9 cellular contexts compared by ENCODE assay signal in the genomic region with DNA sequence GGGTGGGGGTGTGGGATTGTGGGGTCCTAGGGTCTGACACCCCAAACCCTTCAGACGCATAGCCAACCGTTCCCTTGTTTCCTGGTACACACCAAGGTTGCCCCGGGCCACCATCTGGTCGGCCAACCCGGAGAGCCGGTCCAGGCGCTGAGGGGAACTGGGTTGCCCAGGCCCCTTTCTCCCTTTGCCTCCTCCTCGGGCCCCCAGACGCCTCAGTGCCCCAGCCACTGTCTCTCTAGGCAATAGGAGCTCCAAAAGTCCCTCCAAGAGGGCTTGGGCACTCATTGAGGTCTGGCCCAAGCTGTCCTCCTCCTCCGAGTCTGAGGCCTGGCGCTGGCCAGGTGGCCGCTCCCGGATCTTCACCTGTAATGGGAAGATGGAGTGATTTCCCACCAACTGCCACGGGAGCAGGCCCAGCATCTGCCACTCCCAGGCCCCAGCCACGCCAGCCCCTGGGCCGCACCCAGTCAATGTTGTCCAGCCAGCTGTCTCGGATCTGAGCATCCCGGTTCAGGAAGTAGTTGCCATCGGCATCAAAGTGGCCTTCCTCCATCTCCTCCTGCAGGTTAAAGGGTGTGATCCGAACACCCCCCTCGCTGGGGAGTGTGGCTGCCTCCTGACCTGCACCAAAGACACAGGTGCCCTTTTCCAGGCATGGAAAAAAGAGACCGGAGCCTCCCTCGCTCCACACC. TPM values are rescaled to one million over a fixed set of nuclear protein-coding genes. Genes with fewer than 3 reads are reported as not detected.
DNase-seq lines count a peak whose midpoint lies in the region; ATAC-seq and TF ChIP-seq lines count a peak whose summit lies in the region.
"Had no signal": no experiment of that assay in that cellular context is flagged by ENCODE, and none has a peak within 500 bp of the region (broad histone marks: within the 10 kb centered on the region; RNA-seq: fewer than 3 reads in every experiment).

No MANE protein-coding gene starts in this region.

- no peak for TF ChIP-seq CTCF in adrenal gland (IDR thresholded peaks at IDR 0.05)
- TF ChIP-seq CTCF in upper lobe of left lung (IDR thresholded peaks at IDR 0.05), result no peak

- H3K4me3 Mint-ChIP-seq in activated naive CD4-positive, alpha-beta T cell treated with anti-CD3 and anti-CD28 coated beads for 36 hours, result peak overlapping the region; percentile 94

- intact Hi-C loops in activated naive CD4-positive, alpha-beta T cell treated with anti-CD3 and anti-CD28 coated beads for 36 hours (cut with micrococcal nuclease), result loop anchor here (2.0 kb wide), 1 partner anchor 25 kb away; no protein-coding TSS in a partner anchor
- intact Hi-C loops in adrenal gland (cut with DNase I), result no loop called here

- peak overlapping the region; percentile 97 for H3K56ac ChIP-seq in mesendoderm (ENCODE audit: low read length)

- H2BK120ac ChIP-seq in mesendoderm (ENCODE audit: low read depth, low read length), result no peak overlapping the region

- no peak overlapping the region for H4K5ac ChIP-seq in mesendoderm (ENCODE audit: low read length)

- no peak for TF ChIP-seq EP300 in upper lobe of left lung (IDR thresholded peaks at IDR 0.05)

- H3K27me3 Mint-ChIP-seq in activated naive CD4-positive, alpha-beta T cell treated with anti-CD3 and anti-CD28 coated beads for 36 hours (ENCODE audit: low read depth), result no peaks in the 10 kb centered on the region

- peaks cover 15% of the 10 kb centered on the region for H3K79me1 ChIP-seq in mesendoderm (ENCODE audit: low read length)

- TF ChIP-seq POLR2A in adrenal gland (IDR thresholded peaks at IDR 0.05), result no peak
- TF ChIP-seq POLR2A in upper lobe of left lung (IDR thresholded peaks at IDR 0.05), result no peak

- H3K4me3 ChIP-seq in adrenal gland (peak overlapping the region in 1 of 4 donors; percentile 90), mesendoderm (ENCODE audit: low read length) (no peak overlapping the region), upper lobe of left lung (peak overlapping the region in 1 of 4 donors; percentile 66)

- peaks cover 42 to 44% of the 10 kb centered on the region in 2 donors for H3K4me1 ChIP-seq in adrenal gland (replicated peaks in 1 of 2)
- peaks cover 2% of the 10 kb centered on the region for H3K4me1 ChIP-seq in mesendoderm (ENCODE audit: control insufficient read depth, low read depth, low read length)
- peaks cover 42 to 54% (median 43%) of the 10 kb centered on the region in 4 donors for H3K4me1 ChIP-seq in upper lobe of left lung

- no peak overlapping the region for H4K8ac ChIP-seq in mesendoderm (ENCODE audit: low read depth, low read length)

- peak overlapping the region; percentile 96 for H3K27ac Mint-ChIP-seq in activated naive CD4-positive, alpha-beta T cell treated with anti-CD3 and anti-CD28 coated beads for 36 hours

- H3K9me3 Mint-ChIP-seq in activated naive CD4-positive, alpha-beta T cell treated with anti-CD3 and anti-CD28 coated beads for 36 hours, result no peaks in the 10 kb centered on the region

- no peak overlapping the region for H2AK5ac ChIP-seq in mesendoderm (ENCODE audit: low read length)

- no peak overlapping the region for H3K4ac ChIP-seq in mesendoderm (ENCODE audit: low read depth, low read length)

- 84 to 93% (median 87%) methylated on average over 13 to 23 of the region's 23 CpGs for WGBS in adrenal gland, 4 donors
- no CpG with 5 or more reads among the region's 23 CpGs for whole genome bisulfite sequencing in mesendoderm (ENCODE audit: extremely low coverage, insufficient coverage, low lambda C conversion rate)
- WGBS in upper lobe of left lung, 2 donors, result 83 to 92% methylated on average over 13 to 22 of the region's 23 CpGs

- no peaks in the 10 kb centered on the region for H3K27me3 ChIP-seq in adrenal gland
- no peaks in the 10 kb centered on the region for H3K27me3 ChIP-seq in mesendoderm (ENCODE audit: insufficient read depth, low read length, poor library complexity)
- H3K27me3 ChIP-seq in upper lobe of left lung, result no peaks in the 10 kb centered on the region

- DNase-seq in activated naive CD4-positive, alpha-beta T cell treated with anti-CD3 and anti-CD28 coated beads for 36 hours, result no peak
- no peak for DNase-seq in activated naive CD4-positive, alpha-beta T cell treated with Interleukin-2 at 50 U/mL for 16 hours
- DNase-seq in adrenal gland (peak in 3 of 7 donors; percentile 22 to 37 (median 31)), mesendoderm (no peak), upper lobe of left lung (peak in 1 of 2 donors; percentile 67), DMS 273 (lab: John Stamatoyannopoulos, UW; ENCODE audit: unreplicated experiment) (no peak), epidermal melanocyte (ENCODE audit: insufficient read length, low spot score) (no peak)

- H3K9me3 ChIP-seq in adrenal gland (replicated peaks in 1 of 3), result no peaks in the 10 kb centered on the region
- no peaks in the 10 kb centered on the region for H3K9me3 ChIP-seq in upper lobe of left lung

- CTCF ChIA-PET in activated naive CD4-positive, alpha-beta T cell treated with anti-CD3 and anti-CD28 coated beads for 36 hours (lab: Charles Lee), result interaction anchor here (1.3 to 1.5 kb wide), 2 partner anchors 29 to 56 kb away, joined by 3 to 5 read pairs; a partner anchor contains a TSS

- peaks cover 53% of the 10 kb centered on the region for H3K4me1 Mint-ChIP-seq in activated naive CD4-positive, alpha-beta T cell treated with anti-CD3 and anti-CD28 coated beads for 36 hours (ENCODE audit: low read depth)

- peaks cover 0 to 52% of the 10 kb centered on the region in 2 donors for H3K36me3 ChIP-seq in adrenal gland (replicated peaks in 1 of 2)
- peaks cover 13% of the 10 kb centered on the region for H3K36me3 ChIP-seq in mesendoderm (ENCODE audit: control insufficient read depth, insufficient read depth, low read length)
- peaks cover 18 to 62% (median 49%) of the 10 kb centered on the region in 4 donors for H3K36me3 ChIP-seq in upper lobe of left lung

- H3K18ac ChIP-seq in mesendoderm (ENCODE audit: low read length), result no peak overlapping the region

- peak overlapping the region in 3 of 5 donors; percentile 72 to 98 (median 98) for H3K27ac ChIP-seq in adrenal gland
- no peak overlapping the region for H3K27ac ChIP-seq in mesendoderm (ENCODE audit: low read depth, low read length)
- H3K27ac ChIP-seq in upper lobe of left lung, result peak overlapping the region in 3 of 4 donors; percentile 95 to 97 (median 96)

- ATAC-seq in upper lobe of left lung (ENCODE audit: low FRiP score in 2 of 2) (no peak), GM21526 (IDR thresholded peaks at IDR 0.05; ENCODE audit: low FRiP score, unreplicated experiment) (no peak)

- peaks cover 25% of the 10 kb centered on the region for H3K36me3 Mint-ChIP-seq in activated naive CD4-positive, alpha-beta T cell treated with anti-CD3 and anti-CD28 coated beads for 36 hours (ENCODE audit: low read depth)

- peaks cover 15% of the 10 kb centered on the region for H3K79me2 ChIP-seq in mesendoderm (ENCODE audit: control insufficient read depth, insufficient read depth, low read length)

- H2BK5ac ChIP-seq in mesendoderm (ENCODE audit: low read length), result no peak overlapping the region

- H3K9ac ChIP-seq in mesendoderm (ENCODE audit: low read length), result peak overlapping the region; percentile 97

- no peak overlapping the region for H3K23ac ChIP-seq in mesendoderm (ENCODE audit: low read length)

- no peak overlapping the region for H2BK15ac ChIP-seq in mesendoderm (replicated peaks; ENCODE audit: low read depth)

- peak overlapping the region; percentile 63 for H3K4me2 ChIP-seq in mesendoderm (ENCODE audit: low read length)

RNA-seq across cellular contexts. Expression of a gene that starts 1.5 kb away (rescaled TPM):
- total RNA-seq in activated naive CD4-positive, alpha-beta T cell treated with anti-CD3 and anti-CD28 coated beads for 36 hours, result 10 to 100 TPM; 39.2 to 41.4 TPM
- 10 to 100 TPM; 27.5 to 95.8 (median 80.3) TPM for total RNA-seq in adrenal gland
- polyA plus RNA-seq in adrenal gland, result 10 to 100 TPM; 53.5 to 95.6 (median 58.0) TPM
- polyA plus RNA-seq in mesendoderm (2013, experiment 1 of 2), result 34.8 TPM
- polyA plus RNA-seq in mesendoderm (2013, experiment 2 of 2), result 33.7 TPM
- total RNA-seq in upper lobe of left lung, result 10 to 100 TPM; 24.2 to 63.7 (median 38.8) TPM

RNA-seq across cellular contexts. Expression of a gene that starts 16.7 kb away (rescaled TPM):
- total RNA-seq in activated naive CD4-positive, alpha-beta T cell treated with anti-CD3 and anti-CD28 coated beads for 36 hours, result 10 to 100 TPM; 36.6 to 38.4 TPM
- total RNA-seq in adrenal gland, result 10 to 100 TPM; 37.6 to 67.7 (median 45.4) TPM
- 10 to 100 TPM; 33.7 to 65.4 (median 44.3) TPM for polyA plus RNA-seq in adrenal gland
- polyA plus RNA-seq in mesendoderm (2013, experiment 1 of 2), result 16.1 TPM
- polyA plus RNA-seq in mesendoderm (2013, experiment 2 of 2), result 16.6 TPM
- total RNA-seq in upper lobe of left lung, result 10 to 100 TPM; 31.1 to 71.2 (median 40.3) TPM

RNA-seq across cellular contexts. Expression of a gene that starts 21.0 kb away (rescaled TPM):
- total RNA-seq in activated naive CD4-positive, alpha-beta T cell treated with anti-CD3 and anti-CD28 coated beads for 36 hours, result under 1 TPM; 0.67 to 0.86 TPM
- total RNA-seq in adrenal gland, result 1 to 10 TPM in 1 of 8 donors, not detected in 7; 2.9 TPM
- polyA plus RNA-seq in adrenal gland, result 1 to 10 TPM in 1 of 3 donors, not detected in 2; 2.7 TPM
- polyA plus RNA-seq in mesendoderm (2013, experiment 1 of 2), result 3.7 TPM
- polyA plus RNA-seq in mesendoderm (2013, experiment 2 of 2), result 5.2 TPM
- 1 to 10 TPM in 1 of 6 donors, not detected in 5; 1.6 TPM for total RNA-seq in upper lobe of left lung
- total RNA-seq: Daoy had no signal

RNA-seq across cellular contexts. Expression of a gene that starts 28.8 kb away (rescaled TPM):
- total RNA-seq in activated naive CD4-positive, alpha-beta T cell treated with anti-CD3 and anti-CD28 coated beads for 36 hours, result 100 to 1,000 TPM; 133 to 134 TPM
- 1 to 10 TPM in 7 of 8 donors, not detected in 1; 1.0 to 5.5 (median 2.8) TPM for total RNA-seq in adrenal gland
- polyA plus RNA-seq in adrenal gland, result 10 to 100 TPM in 1 of 3 donors, 1 to 10 TPM in 1, under 1 TPM in 1; 0.75 to 19.8 (median 9.3) TPM
- 0.69 TPM for polyA plus RNA-seq in mesendoderm (2013, experiment 1 of 2)
- 0.57 TPM for polyA plus RNA-seq in mesendoderm (2013, experiment 2 of 2)
- total RNA-seq in upper lobe of left lung, result 10 to 100 TPM in 1 of 6 donors, 1 to 10 TPM in 5; 3.5 to 13.6 (median 7.1) TPM
- total RNA-seq: Daoy had no signal

RNA-seq across cellular contexts. Expression of a gene that starts 41.6 kb away (rescaled TPM):
- 1 to 10 TPM; 5.3 to 6.0 TPM for total RNA-seq in activated naive CD4-positive, alpha-beta T cell treated with anti-CD3 and anti-CD28 coated beads for 36 hours
- 10 to 100 TPM in 3 of 8 donors, 1 to 10 TPM in 5; 7.3 to 23.8 (median 9.0) TPM for total RNA-seq in adrenal gland
- polyA plus RNA-seq in adrenal gland, result 1 to 10 TPM; 2.6 to 5.6 (median 4.2) TPM
- polyA plus RNA-seq in mesendoderm (2013, experiment 1 of 2), result 21.1 TPM
- polyA plus RNA-seq in mesendoderm (2013, experiment 2 of 2), result 22.0 TPM
- total RNA-seq in upper lobe of left lung, result 10 to 100 TPM in 3 of 6 donors, 1 to 10 TPM in 3; 6.8 to 29.2 (median 10.9) TPM
